ENCODE assay signal across 13 cellular contexts in genomic region chr9:99445377-99445891, GRCh38.
A peak's percentile ranks its signal among the peaks of the same experiment; 100 is the strongest.
DNase-seq lines count a peak whose midpoint lies in the region; ATAC-seq, FAIRE-seq and TF ChIP-seq lines count a peak whose summit lies in the region.
"Had no signal": no experiment of that assay in that cellular context is flagged by ENCODE, and none has a peak within 500 bp of the region (broad histone marks: within the 10 kb centered on the region; RNA-seq: fewer than 3 reads in every experiment).

No MANE protein-coding gene starts in this region.

- H3K4me1 ChIP-seq in keratinocyte (ENCODE audit: control insufficient read depth, extremely low read depth, insufficient read depth, low read length) = peaks cover 16% of the 10 kb centered on the region
- no peaks in the 10 kb centered on the region for H3K4me1 ChIP-seq in GM23338 (ENCODE audit: insufficient read depth)

- peak; percentile 92 for FAIRE-seq in keratinocyte (lab: Jason Lieb, UNC)
- FAIRE-seq: kidney had no signal

- H3K4me2 ChIP-seq in keratinocyte (ENCODE audit: control insufficient read depth, extremely low read depth, insufficient read depth, low read depth, low read length) = peak overlapping the region; percentile 51
- H3K4me2 ChIP-seq in GM23338 = no peak overlapping the region

- H3K4me3 Mint-ChIP-seq in activated naive CD8-positive, alpha-beta T cell treated with anti-CD3 and anti-CD28 coated beads, Interleukin-2, amount 50 U/mL, for 24 hours = no peak overlapping the region
- H3K4me3 Mint-ChIP-seq in activated naive CD8-positive, alpha-beta T cell treated with anti-CD3 and anti-CD28 coated beads for 36 hours = no peak overlapping the region
- H3K4me3 Mint-ChIP-seq in GM23338 = no peak overlapping the region
- H3K4me3 Mint-ChIP-seq: activated B cell treated with CpG ODN at 0.5 μM for 24 hours, brain had no signal

- H4K20me1 ChIP-seq in keratinocyte (ENCODE audit: control insufficient read depth, extremely low read depth, insufficient read depth, low read length) = no peaks in the 10 kb centered on the region
- no peaks in the 10 kb centered on the region for H4K20me1 ChIP-seq in GM23338 (replicated peaks; ENCODE audit: insufficient read depth)

- no peaks in the 10 kb centered on the region for H3K36me3 Mint-ChIP-seq in activated naive CD8-positive, alpha-beta T cell treated with anti-CD3 and anti-CD28 coated beads, Interleukin-2, amount 50 U/mL, for 24 hours (ENCODE audit: low read depth)
- no peaks in the 10 kb centered on the region for H3K36me3 Mint-ChIP-seq in activated naive CD8-positive, alpha-beta T cell treated with anti-CD3 and anti-CD28 coated beads for 36 hours
- H3K36me3 Mint-ChIP-seq in GM23338 (ENCODE audit: low read depth) = no peaks in the 10 kb centered on the region

- H3K27ac ChIP-seq in keratinocyte (ENCODE audit: control insufficient read depth, insufficient read depth, low read length) (no peak overlapping the region), GM23338 (ENCODE audit: low read depth) (no peak overlapping the region)

- TF ChIP-seq CTCF in keratinocyte (optimal IDR thresholded peaks at IDR 0.05 in 1 of 3, IDR thresholded peaks at IDR 0.05 in 1 of 3, conservative IDR thresholded peaks at IDR 0.05 in 1 of 3; ENCODE audit: extremely low read depth in 1 of 3, insufficient read depth in 2 of 3, low read length in 3 of 3) = no peak
- no peak for TF ChIP-seq CTCF in GM23338 (conservative IDR thresholded peaks at IDR 0.05; ENCODE audit: low read depth in 2 of 2)

- H3K4me3 ChIP-seq in keratinocyte (ENCODE audit: control insufficient read depth in 2 of 3, extremely low read depth in 1 of 3, insufficient read depth in 2 of 3, low read depth in 1 of 3, low read length in 3 of 3) (no peak overlapping the region), GM23338 (no peak overlapping the region)

- dilution Hi-C loops in keratinocyte (cut with MboI; ENCODE audit: extremely low pct_ligation_motif_present, low sequenced_read_pairs) = no loop called here

- no peaks in the 10 kb centered on the region for H3K9me3 ChIP-seq in keratinocyte (ENCODE audit: control insufficient read depth, low read depth, low read length)

- H3K79me2 ChIP-seq in keratinocyte (ENCODE audit: control insufficient read depth, insufficient read depth, low read length) = no peaks in the 10 kb centered on the region
- H3K79me2 ChIP-seq in GM23338 (replicated peaks; ENCODE audit: insufficient read depth) = no peaks in the 10 kb centered on the region

- no peak for ATAC-seq in activated naive CD8-positive, alpha-beta T cell treated with anti-CD3 and anti-CD28 coated beads, Interleukin-2, amount 50 U/mL, for 24 hours
- ATAC-seq in GM19324 (IDR thresholded peaks at IDR 0.05; ENCODE audit: low FRiP score, unreplicated experiment) = no peak
- ATAC-seq in HG03354 (IDR thresholded peaks at IDR 0.05; ENCODE audit: poor library complexity, severe bottlenecking, unreplicated experiment) = no peak
- no peak for ATAC-seq in GM23338

- H2AFZ ChIP-seq in keratinocyte (ENCODE audit: control insufficient read depth, low read length) (no peak overlapping the region), GM23338 (no peak overlapping the region)

- H3K27me3 Mint-ChIP-seq in activated naive CD8-positive, alpha-beta T cell treated with anti-CD3 and anti-CD28 coated beads, Interleukin-2, amount 50 U/mL, for 24 hours = peaks cover 29% of the 10 kb centered on the region
- peaks cover 19% of the 10 kb centered on the region for H3K27me3 Mint-ChIP-seq in activated naive CD8-positive, alpha-beta T cell treated with anti-CD3 and anti-CD28 coated beads for 36 hours
- H3K27me3 Mint-ChIP-seq in GM23338 (ENCODE audit: insufficient read depth, low read depth, poor library complexity) = peaks cover 3% of the 10 kb centered on the region

- DNase-seq in activated naive CD8-positive, alpha-beta T cell treated with anti-CD3 and anti-CD28 coated beads, Interleukin-2, amount 50 U/mL, for 24 hours = no peak
- DNase-seq in activated naive CD8-positive, alpha-beta T cell treated with anti-CD3 and anti-CD28 coated beads for 36 hours = no peak
- DNase-seq in cerebellar cortex (ENCODE audit: low spot score) = peak; percentile 24
- peak; percentile 60 for DNase-seq in keratinocyte (ENCODE audit: low read depth, low spot score)
- DNase-seq in NCI-H1417 (lab: John Stamatoyannopoulos, UW) = no peak
- no peak for DNase-seq in GM23338 (ENCODE audit: low spot score)
- DNase-seq: 8988T, activated B cell treated with CpG ODN at 0.5 μM for 24 hours, kidney, NCI-H526 treated with DMSO at 0.1 percent for 48 hours had no signal

- H3K9me1 ChIP-seq in keratinocyte (ENCODE audit: control insufficient read depth, extremely low read depth, insufficient read depth, low read length) = no peaks in the 10 kb centered on the region

- H3K9ac ChIP-seq in keratinocyte (ENCODE audit: control insufficient read depth, extremely low read depth, insufficient read depth, low read length) = no peak overlapping the region

- H3K27me3 ChIP-seq in keratinocyte (ENCODE audit: control insufficient read depth, extremely low read depth, insufficient read depth, low read length) (no peaks in the 10 kb centered on the region), GM23338 (ENCODE audit: insufficient read depth) (no peaks in the 10 kb centered on the region)

- no peaks in the 10 kb centered on the region for H3K9me3 Mint-ChIP-seq in activated naive CD8-positive, alpha-beta T cell treated with anti-CD3 and anti-CD28 coated beads, Interleukin-2, amount 50 U/mL, for 24 hours
- no peaks in the 10 kb centered on the region for H3K9me3 Mint-ChIP-seq in activated naive CD8-positive, alpha-beta T cell treated with anti-CD3 and anti-CD28 coated beads for 36 hours
- no peaks in the 10 kb centered on the region for H3K9me3 Mint-ChIP-seq in GM23338
- H3K9me3 Mint-ChIP-seq: activated B cell treated with CpG ODN at 0.5 μM for 24 hours had no signal

- H3K4me1 Mint-ChIP-seq in activated naive CD8-positive, alpha-beta T cell treated with anti-CD3 and anti-CD28 coated beads, Interleukin-2, amount 50 U/mL, for 24 hours = peaks cover 14% of the 10 kb centered on the region
- no peaks in the 10 kb centered on the region for H3K4me1 Mint-ChIP-seq in activated naive CD8-positive, alpha-beta T cell treated with anti-CD3 and anti-CD28 coated beads for 36 hours
- H3K4me1 Mint-ChIP-seq in GM23338 = no peaks in the 10 kb centered on the region
- H3K4me1 Mint-ChIP-seq: activated B cell treated with CpG ODN at 0.5 μM for 24 hours, brain had no signal

- H3F3A ChIP-seq in GM23338 (replicated peaks; ENCODE audit: low read depth) = no peaks in the 10 kb centered on the region

- H3K36me3 ChIP-seq in keratinocyte (ENCODE audit: control insufficient read depth in 2 of 2, extremely low read depth in 1 of 2, insufficient read depth in 2 of 2, low read length in 2 of 2) = no peaks in the 10 kb centered on the region
- no peaks in the 10 kb centered on the region for H3K36me3 ChIP-seq in GM23338 (ENCODE audit: insufficient read depth)

- H3K27ac Mint-ChIP-seq in activated naive CD8-positive, alpha-beta T cell treated with anti-CD3 and anti-CD28 coated beads, Interleukin-2, amount 50 U/mL, for 24 hours = peak overlapping the region; percentile 67
- H3K27ac Mint-ChIP-seq in activated naive CD8-positive, alpha-beta T cell treated with anti-CD3 and anti-CD28 coated beads for 36 hours = no peak overlapping the region
- H3K27ac Mint-ChIP-seq in GM23338 = no peak overlapping the region
- H3K27ac Mint-ChIP-seq: activated B cell treated with CpG ODN at 0.5 μM for 24 hours had no signal

- peaks cover 8% of the 10 kb centered on the region; the same call in 1 of the 2 replicates for H3K9me2 ChIP-seq in GM23338 (ENCODE audit: insufficient read depth)

TF ChIP-seq in GM23338, 12 proteins besides CTCF, POLR2A, EP300 and RAD21 (continues in another document):
- TF ChIP-seq CREB1 (CRISPR knock-in tag; IDR thresholded peaks at IDR 0.05; ENCODE audit: low read depth) (no peak), POLR2AphosphoS5 (IDR thresholded peaks at IDR 0.05; ENCODE audit: low read depth) (no peak), STAT1 (IDR thresholded peaks at IDR 0.05; ENCODE audit: unreplicated experiment) (no peak), EZH2phosphoT487 (IDR thresholded peaks at IDR 0.05; ENCODE audit: unreplicated experiment) (no peak), ZNF114 (CRISPR knock-in tag; IDR thresholded peaks at IDR 0.05) (no peak)

Comparison
In these comparisons a context has a peak if more than half of its experiments do, and no peak if none do; other contexts are left out.
1. DNase-seq: peak in cerebellar cortex (single experiment) and keratinocyte (single experiment); none in activated naive CD8-positive, alpha-beta T cell treated with anti-CD3 and anti-CD28 coated beads, Interleukin-2, amount 50 U/mL, for 24 hours (single experiment), activated naive CD8-positive, alpha-beta T cell treated with anti-CD3 and anti-CD28 coated beads for 36 hours (single experiment), NCI-H1417 (0 of 3) and GM23338 (single experiment).